Comparison of ENCODE assay signal across 8 cellular contexts in the genomic region with DNA sequence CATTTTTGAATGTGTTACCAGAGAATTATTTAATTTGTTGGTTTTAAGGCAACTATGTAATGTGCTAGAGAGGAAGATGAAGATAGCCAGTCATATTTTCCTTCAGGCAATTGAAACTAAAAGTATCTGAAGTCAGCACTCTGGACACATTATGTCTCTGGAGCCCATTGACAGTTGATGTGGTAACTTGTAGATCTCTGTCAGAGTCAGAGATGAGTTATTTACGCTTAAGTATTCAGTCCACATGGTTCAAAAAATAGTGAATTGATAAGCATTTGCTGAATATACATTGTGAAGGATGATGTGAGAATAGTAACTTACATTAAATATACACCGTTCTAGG. TPM values are rescaled to one million over a fixed set of nuclear protein-coding genes. Genes with fewer than 3 reads are reported as not detected.
DNase-seq lines count a peak whose midpoint lies in the region; ATAC-seq and TF ChIP-seq lines count a peak whose summit lies in the region.

No MANE protein-coding gene starts in this region.

- H3K4me3 ChIP-seq in heart right ventricle: peak overlapping the region in 8 of 10 donors; percentile 63 to 93 (median 85)
- peak overlapping the region; percentile 79 for H3K4me3 ChIP-seq in iPS-20b (ENCODE audit: low read length)
- peak overlapping the region in 1 of 4 donors; percentile 98 for H3K4me3 ChIP-seq in transverse colon

- ATAC-seq in heart right ventricle: no peak
- ATAC-seq in left ventricle myocardium superior: no peak
- peak; percentile 17 for ATAC-seq in activated T-helper 17 cell treated with anti-CD3 and anti-CD28 coated beads, Interleukin-2, amount 50 U/mL, for 72 hours (replicated peaks)
- ATAC-seq in GM18868 (IDR thresholded peaks at IDR 0.05; ENCODE audit: unreplicated experiment): no peak
- no peak for ATAC-seq in GM21381 (IDR thresholded peaks at IDR 0.05; ENCODE audit: unreplicated experiment)

- in situ Hi-C loops in transverse colon (cut with MboI; ENCODE audit: low pct_ligation_motif_present in 1 of 4, low pct_unique_long_range_greater_than_20kb in 1 of 4, low sequenced_read_pairs in 3 of 4): no loop called here

- H3K27ac Mint-ChIP-seq in activated T-helper 17 cell treated with anti-CD3 and anti-CD28 coated beads, Interleukin-2, amount 50 U/mL, for 72 hours: peak overlapping the region; percentile 87

- H3K27ac ChIP-seq in heart right ventricle: peak overlapping the region in 3 of 10 donors; percentile 98 to 100 (median 98)
- no peak overlapping the region for H3K27ac ChIP-seq in iPS-20b (ENCODE audit: low read length)
- H3K27ac ChIP-seq in transverse colon: peak overlapping the region; percentile 99 to 100 (median 100)

- H3K36me3 ChIP-seq in heart right ventricle (peaks cover 0 to 51% (median under 1%) of the 10 kb centered on the region in 9 donors), iPS-20b (ENCODE audit: insufficient read depth, low read depth, low read length) (peaks cover 48% of the 10 kb centered on the region), transverse colon (peaks cover 0 to under 1% (median 0%) of the 10 kb centered on the region in 4 donors)

- H3K9me3 Mint-ChIP-seq in activated T-helper 17 cell treated with anti-CD3 and anti-CD28 coated beads, Interleukin-2, amount 50 U/mL, for 72 hours: no peaks in the 10 kb centered on the region

- DNase-seq in heart right ventricle: no peak
- DNase-seq in left ventricle myocardium superior: no peak
- no peak for DNase-seq in transverse colon
- DNase-seq in DMS114 treated with DMSO at 0.1 percent for 48 hours (lab: John Stamatoyannopoulos, UW; ENCODE audit: unreplicated experiment): no peak

- H3K27me3 ChIP-seq in heart right ventricle (no peaks in the 10 kb centered on the region), iPS-20b (ENCODE audit: insufficient read depth, low read length) (no peaks in the 10 kb centered on the region), transverse colon (no peaks in the 10 kb centered on the region)

- peaks cover 52% of the 10 kb centered on the region for H3K36me3 Mint-ChIP-seq in activated T-helper 17 cell treated with anti-CD3 and anti-CD28 coated beads, Interleukin-2, amount 50 U/mL, for 72 hours (ENCODE audit: low read depth)

- peaks cover 18% of the 10 kb centered on the region for H3K4me1 Mint-ChIP-seq in activated T-helper 17 cell treated with anti-CD3 and anti-CD28 coated beads, Interleukin-2, amount 50 U/mL, for 72 hours

- intact Hi-C loops in heart right ventricle (cut with DNase I) (loop anchor here in 1 of 10 donors (5.0 kb wide), 1 partner anchor 178 kb away; a partner anchor contains a TSS), left ventricle myocardium superior (cut with micrococcal nuclease) (no loop called here), transverse colon (cut with DNase I; ENCODE audit: low total_unique reads) (no loop called here)

- H3K27me3 Mint-ChIP-seq in activated T-helper 17 cell treated with anti-CD3 and anti-CD28 coated beads, Interleukin-2, amount 50 U/mL, for 72 hours: no peaks in the 10 kb centered on the region

- no peaks in the 10 kb centered on the region for H3K9me3 ChIP-seq in heart right ventricle
- no peaks in the 10 kb centered on the region for H3K9me3 ChIP-seq in iPS-20b (ENCODE audit: insufficient read depth, low read depth, low read length)
- H3K9me3 ChIP-seq in transverse colon: no peaks in the 10 kb centered on the region

- H3K9ac ChIP-seq in iPS-20b (ENCODE audit: low read depth, low read length): peak overlapping the region; percentile 29; the same call in 1 of the 2 replicates

- H3K4me1 ChIP-seq in heart right ventricle (peaks cover 2 to 58% (median 38%) of the 10 kb centered on the region in 9 donors), iPS-20b (ENCODE audit: insufficient read depth, low read length) (peaks cover 15% of the 10 kb centered on the region), transverse colon (peaks cover 20 to 61% (median 26%) of the 10 kb centered on the region in 4 donors)

- H3K4me3 Mint-ChIP-seq in activated T-helper 17 cell treated with anti-CD3 and anti-CD28 coated beads, Interleukin-2, amount 50 U/mL, for 72 hours: peak overlapping the region; percentile 92

- WGBS in heart right ventricle, 2 donors: 64 to 78% methylated on average over 2 of the region's 2 CpGs
- WGBS in transverse colon (ENCODE audit: low coverage in 1 of 2), 2 donors: 50 to 61% methylated on average over 2 of the region's 2 CpGs

- TF ChIP-seq POLR2A in transverse colon (IDR thresholded peaks at IDR 0.05): no peak

- no peak for TF ChIP-seq EP300 in transverse colon (IDR thresholded peaks at IDR 0.05; ENCODE audit: low read depth)

- TF ChIP-seq CTCF in heart right ventricle (IDR thresholded peaks at IDR 0.05): no peak
- TF ChIP-seq CTCF in transverse colon (IDR thresholded peaks at IDR 0.05): no peak

RNA-seq across cellular contexts. Expression of a gene that starts 2.1 kb away (rescaled TPM):
- total RNA-seq in heart right ventricle (10 to 100 TPM; 37.0 to 68.5 (median 51.5) TPM), left ventricle myocardium superior (49.8 TPM), transverse colon (10 to 100 TPM; 33.4 to 91.1 (median 63.6) TPM)
- polyA plus RNA-seq in heart right ventricle: 10 to 100 TPM in 1 of 2 donors, 1 to 10 TPM in 1; 9.2 to 22.5 TPM
- 100 to 1,000 TPM in 1 of 2 donors, 10 to 100 TPM in 1; 42.4 to 106 TPM for total RNA-seq in activated T-helper 17 cell treated with anti-CD3 and anti-CD28 coated beads, Interleukin-2, amount 50 U/mL, for 72 hours
